ENCODE assay signal across 16 cellular contexts in genomic region chr2:53028259-53028658, GRCh38.
A peak's percentile ranks its signal among the peaks of the same experiment; 100 is the strongest.
DNase-seq lines count a peak whose midpoint lies in the region; ATAC-seq and TF ChIP-seq lines count a peak whose summit lies in the region.
"Had no signal": no experiment of that assay in that cellular context is flagged by ENCODE, and none has a peak within 500 bp of the region (broad histone marks: within the 10 kb centered on the region; RNA-seq: fewer than 3 reads in every experiment).

No MANE protein-coding gene starts in this region.

- TF ChIP-seq CTCF in AG04449 (IDR thresholded peaks at IDR 0.05; ENCODE audit: insufficient read depth, low read length, missing control alignments) (no peak), GM20000 (IDR thresholded peaks at IDR 0.05; ENCODE audit: extremely low read depth, missing control alignments) (no peak)

- H3K9ac ChIP-seq in GM23248, result no peak overlapping the region
- H3K9ac ChIP-seq: BLaER1 treated with 17β-estradiol and CSF1 and Interleukin-3, amounts not matched to agents 10 nM and 100 nM had no signal

- no peak overlapping the region for H3K27ac ChIP-seq in GM23248
- H3K27ac ChIP-seq: BLaER1 treated with 17β-estradiol and CSF1 and Interleukin-3, amounts not matched to agents 10 nM and 100 nM; thoracic aorta had no signal

- no peaks in the 10 kb centered on the region for H3K79me2 ChIP-seq in GM23248 (ENCODE audit: insufficient read depth)

- H3K4me2 ChIP-seq in GM23248 (ENCODE audit: unreplicated experiment), result peak overlapping the region; percentile 41
- H3K4me2 ChIP-seq: BLaER1 treated with 17β-estradiol and CSF1 and Interleukin-3, amounts not matched to agents 10 nM and 100 nM had no signal

- peaks cover 19% of the 10 kb centered on the region; the same call in 1 of the 2 replicates for H3F3A ChIP-seq in GM23248 (ENCODE audit: insufficient read depth)

- H3K9me3 ChIP-seq in GM23248 (ENCODE audit: low read depth), result no peaks in the 10 kb centered on the region
- H3K9me3 ChIP-seq: thoracic aorta had no signal

- CTCF ChIA-PET in AG04449 (lab: Yijun Ruan, JAX), result no interaction called here

- DNase-seq in AG04449 (ENCODE audit: low read depth, low spot score) (peak; percentile 57), GM23248 (peak; percentile 49), astrocyte of the hippocampus (ENCODE audit: low read depth, low spot score) (peak; percentile 67), kidney tubule cell (ENCODE audit: low spot score) (peak; percentile 53), GM20000 (ENCODE audit: low spot score) (no peak), AG08396 (ENCODE audit: low spot score) (no peak)
- DNase-seq: activated CD4-positive, alpha-beta T cell treated with anti-CD3 and anti-CD28 coated beads for 1 hour; activated naive CD8-positive, alpha-beta T cell treated with anti-CD3 and anti-CD28 coated beads, Interleukin-2, amount 10 ng/mL, durations not matched to agents 7 days and 5 days; immature natural killer cell; NCI-H1417 treated with DMSO at 0.1 percent for 48 hours; NCI-H510A treated with DMSO at 0.1 percent for 48 hours; T-helper 1 cell had no signal

- H3K4me3 ChIP-seq in AG04449 (ENCODE audit: low read depth, low read length) (no peak overlapping the region), GM23248 (no peak overlapping the region)
- H3K4me3 ChIP-seq: BLaER1 treated with 17β-estradiol and CSF1 and Interleukin-3, amounts not matched to agents 10 nM and 100 nM; thoracic aorta had no signal

- peaks cover 24% of the 10 kb centered on the region for H3K4me1 ChIP-seq in GM23248 (ENCODE audit: insufficient read depth)

- ATAC-seq in GM21528 (IDR thresholded peaks at IDR 0.05; ENCODE audit: low FRiP score, unreplicated experiment), result no peak
- no peak for ATAC-seq in HG03354 (IDR thresholded peaks at IDR 0.05; ENCODE audit: poor library complexity, severe bottlenecking, unreplicated experiment)

- POLR2A ChIA-PET in AG04449 (lab: Yijun Ruan, JAX), result no interaction called here

- WGBS in GM23248 (ENCODE audit: low coverage in 1 of 2, low lambda C conversion rate in 2 of 2, missing lambda C conversion rate in 2 of 2), 2 experiments, result 0% methylated on average over 1 of the region's 1 CpG

- in situ Hi-C loops in GM23248 (cut with MboI), result no loop called here

- no peaks in the 10 kb centered on the region for H3K9me2 ChIP-seq in GM23248 (ENCODE audit: insufficient read depth)

- H4K20me1 ChIP-seq in GM23248 (ENCODE audit: insufficient read depth), result no peaks in the 10 kb centered on the region
- H4K20me1 ChIP-seq: BLaER1 treated with 17β-estradiol and CSF1 and Interleukin-3, amounts not matched to agents 10 nM and 100 nM had no signal

- H2AFZ ChIP-seq in GM23248, result peak overlapping the region; percentile 62

- H3K36me3 ChIP-seq in GM23248 (ENCODE audit: low read depth), result no peaks in the 10 kb centered on the region
- H3K36me3 ChIP-seq: BLaER1 treated with 17β-estradiol and CSF1 and Interleukin-3, amounts not matched to agents 10 nM and 100 nM; thoracic aorta had no signal

- no peaks in the 10 kb centered on the region for H3K27me3 ChIP-seq in GM23248 (replicated peaks; ENCODE audit: insufficient read depth)
- H3K27me3 ChIP-seq: BLaER1 treated with 17β-estradiol and CSF1 and Interleukin-3, amounts not matched to agents 10 nM and 100 nM had no signal

Comparison
In these comparisons a context has a peak if more than half of its experiments do, and no peak if none do; other contexts are left out.
1. DNase-seq: peak in AG04449 (single experiment), GM23248 (single experiment), astrocyte of the hippocampus (single experiment) and kidney tubule cell (single experiment); none in GM20000 (single experiment) and AG08396 (single experiment).